23 cellular contexts compared by ENCODE assay signal in genomic region chr1:223074427-223074826, GRCh38.
A peak's percentile ranks its signal among the peaks of the same experiment; 100 is the strongest.
DNase-seq lines count a peak whose midpoint lies in the region; ATAC-seq and TF ChIP-seq lines count a peak whose summit lies in the region.
"Had no signal": no experiment of that assay in that cellular context is flagged by ENCODE, and none has a peak within 500 bp of the region (broad histone marks: within the 10 kb centered on the region; RNA-seq: fewer than 3 reads in every experiment).

No MANE protein-coding gene starts in this region.

- H3K36me3 Mint-ChIP-seq in HFFc6 (ENCODE audit: low read depth): no peaks in the 10 kb centered on the region
- H3K36me3 Mint-ChIP-seq: activated naive CD4-positive, alpha-beta T cell treated with anti-CD3 and anti-CD28 coated beads, Interleukin-2, amount 10 ng/mL, durations not matched to agents 7 days and 5 days; CD8-positive, alpha-beta memory T cell; naive thymus-derived CD4-positive, alpha-beta T cell had no signal

- no peak overlapping the region for H3K27ac Mint-ChIP-seq in HFFc6
- H3K27ac Mint-ChIP-seq: activated B cell treated with CpG ODN at 0.5 μM for 24 hours; activated CD4-positive, alpha-beta memory T cell treated with anti-CD3 and anti-CD28 coated beads, Interleukin-2, amount 10 ng/mL, durations not matched to agents 7 days and 5 days; activated naive CD4-positive, alpha-beta T cell treated with anti-CD3 and anti-CD28 coated beads, Interleukin-2, amount 10 ng/mL, durations not matched to agents 7 days and 5 days; CD8-positive, alpha-beta memory T cell; naive thymus-derived CD4-positive, alpha-beta T cell; T-helper 2 cell treated with Interferon-gamma antibody and Interleukin-4, amounts not matched to agents 5 μg/mL and 100 μg/mL, for 36 hours had no signal

- no peak for TF ChIP-seq POLR2A in transverse colon (IDR thresholded peaks at IDR 0.05)

- in situ Hi-C loops in transverse colon (cut with MboI; ENCODE audit: low pct_ligation_motif_present in 1 of 4, low pct_unique_long_range_greater_than_20kb in 1 of 4, low sequenced_read_pairs in 3 of 4): no loop called here

- no peak for TF ChIP-seq CTCF in ascending aorta (IDR thresholded peaks at IDR 0.05)
- no peak for TF ChIP-seq CTCF in transverse colon (IDR thresholded peaks at IDR 0.05)
- no peak for TF ChIP-seq CTCF in HFFc6 (IDR thresholded peaks at IDR 0.05)

- intact Hi-C loops in ascending aorta (cut with DNase I): no loop called here
- intact Hi-C loops in left ventricle myocardium superior (cut with micrococcal nuclease): loop anchor here (5.0 kb wide), 1 partner anchor 1357 kb away; no protein-coding TSS in a partner anchor
- intact Hi-C loops in transverse colon (cut with DNase I; ENCODE audit: low total_unique reads): no loop called here

- H3K27ac ChIP-seq in ascending aorta: peak overlapping the region; percentile 75 to 79
- H3K27ac ChIP-seq in muscle layer of colon (ENCODE audit: low read depth, low read length): peak overlapping the region; percentile 63
- H3K27ac ChIP-seq in transverse colon: peak overlapping the region in 3 of 4 donors; percentile 6 to 48 (median 39)
- H3K27ac ChIP-seq: parathyroid adenoma had no signal

- H3K9me3 ChIP-seq in ascending aorta: no peaks in the 10 kb centered on the region
- no peaks in the 10 kb centered on the region for H3K9me3 ChIP-seq in muscle layer of colon (ENCODE audit: low read length)
- H3K9me3 ChIP-seq in transverse colon: no peaks in the 10 kb centered on the region

- no peaks in the 10 kb centered on the region for H3K27me3 ChIP-seq in ascending aorta
- no peaks in the 10 kb centered on the region for H3K27me3 ChIP-seq in muscle layer of colon (ENCODE audit: control insufficient read depth in 1 of 2, insufficient read depth in 2 of 2, low read length in 2 of 2)
- no peaks in the 10 kb centered on the region for H3K27me3 ChIP-seq in transverse colon

- WGBS in transverse colon (ENCODE audit: low coverage in 1 of 2), 2 donors: 32 to 40% methylated on average over 1 to 2 of the region's 2 CpGs

- H3K36me3 ChIP-seq in ascending aorta (no peaks in the 10 kb centered on the region), muscle layer of colon (ENCODE audit: insufficient read depth, low read length) (no peaks in the 10 kb centered on the region), transverse colon (no peaks in the 10 kb centered on the region)

- H3K9me3 Mint-ChIP-seq in HFFc6: no peaks in the 10 kb centered on the region
- H3K9me3 Mint-ChIP-seq: activated B cell treated with CpG ODN at 0.5 μM for 24 hours; activated CD4-positive, alpha-beta memory T cell treated with anti-CD3 and anti-CD28 coated beads, Interleukin-2, amount 10 ng/mL, durations not matched to agents 7 days and 5 days; activated naive CD4-positive, alpha-beta T cell treated with anti-CD3 and anti-CD28 coated beads, Interleukin-2, amount 10 ng/mL, durations not matched to agents 7 days and 5 days; CD8-positive, alpha-beta memory T cell; central memory CD8-positive, alpha-beta T cell; naive thymus-derived CD4-positive, alpha-beta T cell; T-helper 2 cell treated with Interferon-gamma antibody and Interleukin-4, amounts not matched to agents 5 μg/mL and 100 μg/mL, for 36 hours had no signal

- no peak for DNase-seq in ascending aorta (ENCODE audit: low spot score in 2 of 2)
- no peak for DNase-seq in left ventricle myocardium superior
- DNase-seq in transverse colon: no peak
- DNase-seq in HFFc6: no peak
- DNase-seq in NK-92 (lab: John Stamatoyannopoulos, UW; ENCODE audit: unreplicated experiment): no peak
- DNase-seq in putamen (ENCODE audit: low spot score): no peak
- no peak for DNase-seq in COLO829 (ENCODE audit: low spot score)
- DNase-seq: activated B cell treated with CpG ODN at 0.5 μM for 24 hours; activated CD4-positive, alpha-beta memory T cell treated with anti-CD3 and anti-CD28 coated beads, Interleukin-2, amount 10 ng/mL, durations not matched to agents 7 days and 5 days; activated naive CD4-positive, alpha-beta T cell treated with anti-CD3 and anti-CD28 coated beads, Interleukin-2, amount 10 ng/mL, durations not matched to agents 7 days and 5 days; activated T-cell treated with anti-CD3 and anti-CD28 coated beads, Interleukin-2, amount 50 U/mL, for 1 hour; CD8-positive, alpha-beta memory T cell; naive thymus-derived CD4-positive, alpha-beta T cell; NCI-H1092; small intestine; stimulated activated CD4-positive, alpha-beta T cell treated with anti-CD3 and anti-CD28 coated beads, Interleukin-2, amount 100 ng/mL, for 48 hours; stimulated activated naive CD8-positive, alpha-beta T cell treated with anti-CD3 and anti-CD28 coated beads, Interleukin-15, Interleukin-2, amounts not matched to agents 100 U/mL and 50 U/mL, for 24 hours; trophoblast cell had no signal

- no peak overlapping the region for H3K4me3 Mint-ChIP-seq in HFFc6
- H3K4me3 Mint-ChIP-seq: activated B cell treated with CpG ODN at 0.5 μM for 24 hours; activated CD4-positive, alpha-beta memory T cell treated with anti-CD3 and anti-CD28 coated beads, Interleukin-2, amount 10 ng/mL, durations not matched to agents 7 days and 5 days; activated naive CD4-positive, alpha-beta T cell treated with anti-CD3 and anti-CD28 coated beads, Interleukin-2, amount 10 ng/mL, durations not matched to agents 7 days and 5 days; CD8-positive, alpha-beta memory T cell; central memory CD8-positive, alpha-beta T cell; naive thymus-derived CD4-positive, alpha-beta T cell; T-helper 2 cell treated with Interferon-gamma antibody and Interleukin-4, amounts not matched to agents 5 μg/mL and 100 μg/mL, for 36 hours had no signal

- H3K9ac ChIP-seq in muscle layer of colon (ENCODE audit: low read length): no peak overlapping the region
- H3K9ac ChIP-seq: parathyroid adenoma had no signal

- H3K4me1 ChIP-seq in ascending aorta: peaks cover 0 to 9% of the 10 kb centered on the region in 2 donors
- H3K4me1 ChIP-seq in muscle layer of colon (ENCODE audit: insufficient read depth, low read length): peaks cover 29% of the 10 kb centered on the region
- peaks cover 0 to 13% (median 2%) of the 10 kb centered on the region in 4 donors for H3K4me1 ChIP-seq in transverse colon
- H3K4me1 ChIP-seq: parathyroid adenoma had no signal

- peaks cover 49% of the 10 kb centered on the region for H3K27me3 Mint-ChIP-seq in HFFc6 (ENCODE audit: insufficient read depth)

- ATAC-seq in left ventricle myocardium superior: peak; percentile 67
- ATAC-seq: naive thymus-derived CD4-positive, alpha-beta T cell; Panc1; stimulated activated naive CD8-positive, alpha-beta T cell treated with anti-CD3 and anti-CD28 coated beads, Interleukin-15, Interleukin-2, amounts not matched to agents 100 U/mL and 50 U/mL, for 24 hours had no signal

- no peak for TF ChIP-seq EP300 in transverse colon (IDR thresholded peaks at IDR 0.05; ENCODE audit: low read depth)

- H3K4me1 Mint-ChIP-seq in HFFc6 (ENCODE audit: low read depth): peaks cover 2% of the 10 kb centered on the region; the same call in 1 of the 2 replicates
- H3K4me1 Mint-ChIP-seq: activated B cell treated with CpG ODN at 0.5 μM for 24 hours; activated CD4-positive, alpha-beta memory T cell treated with anti-CD3 and anti-CD28 coated beads, Interleukin-2, amount 10 ng/mL, durations not matched to agents 7 days and 5 days; activated naive CD4-positive, alpha-beta T cell treated with anti-CD3 and anti-CD28 coated beads, Interleukin-2, amount 10 ng/mL, durations not matched to agents 7 days and 5 days; CD8-positive, alpha-beta memory T cell; central memory CD8-positive, alpha-beta T cell; naive thymus-derived CD4-positive, alpha-beta T cell had no signal

- H3K4me3 ChIP-seq in ascending aorta: peak overlapping the region in 1 of 2 donors; percentile 51
- H3K4me3 ChIP-seq in muscle layer of colon (ENCODE audit: low read depth in 1 of 2, low read length in 2 of 2): no peak overlapping the region
- no peak overlapping the region for H3K4me3 ChIP-seq in transverse colon
